In the genomic region with DNA sequence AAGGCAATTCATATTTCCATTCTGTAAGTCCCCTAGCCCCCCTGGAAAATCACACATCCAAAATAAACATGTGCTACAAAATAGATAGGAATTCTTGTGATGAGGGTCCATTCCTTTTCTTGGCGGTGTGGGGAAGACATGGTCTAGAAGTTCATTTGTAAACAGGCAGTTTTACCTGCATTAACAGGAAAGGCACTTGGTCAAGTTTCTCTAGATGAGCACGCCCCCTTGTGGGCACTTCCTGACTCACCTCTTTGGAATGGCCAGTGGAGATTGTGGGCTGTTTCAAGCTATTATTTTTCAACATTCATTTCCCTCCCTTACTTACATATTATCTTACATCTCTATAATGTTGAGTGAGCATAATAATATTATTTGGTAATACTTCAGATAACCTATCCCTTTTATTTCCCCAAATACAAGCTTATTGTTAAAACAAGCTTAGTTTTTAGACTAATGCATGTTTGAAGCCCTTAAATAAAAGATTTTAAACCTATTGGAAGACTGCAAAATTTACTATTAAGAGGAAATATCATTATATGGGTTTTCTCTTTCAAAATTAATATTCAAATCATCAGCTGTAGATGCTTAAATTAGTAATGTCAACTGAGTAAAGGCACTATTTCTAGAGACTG, we compare ENCODE assay signal across 1 cellular context.
TF ChIP-seq lines count a peak whose summit lies in the region.

No MANE protein-coding gene starts in this region.

TF ChIP-seq in HepG2, 621 proteins besides CTCF, POLR2A, EP300 and RAD21 (continued from another document and continues in another):
- TF ChIP-seq MAZ (IDR thresholded peaks at IDR 0.05; ENCODE audit: borderline replicate concordance, low read depth, low read length) (no peak), MAZ (CRISPR knock-in tag; IDR thresholded peaks at IDR 0.05; ENCODE audit: low read depth) (no peak), AGO2 (optimal IDR thresholded peaks at IDR 0.05; ENCODE audit: low read depth, low read length) (no peak), ZMYM4 (CRISPR knock-in tag; IDR thresholded peaks at IDR 0.05) (0 out of 2 replicates have a peak, but pooled peaks have one; percentile 14), THYN1 (CRISPR knock-in tag; IDR thresholded peaks at IDR 0.05; ENCODE audit: borderline replicate concordance, low read depth) (no peak), CCDC6 (CRISPR knock-in tag; IDR thresholded peaks at IDR 0.05) (0 out of 2 replicates have a peak, but pooled peaks have one; percentile 43), ZNF792 (CRISPR knock-in tag; IDR thresholded peaks at IDR 0.05) (0 out of 2 replicates have a peak, but pooled peaks have one; percentile 34), CEBPG (CRISPR knock-in tag; IDR thresholded peaks at IDR 0.05) (0 out of 2 replicates have a peak, but pooled peaks have one; percentile 9), HNRNPL (IDR thresholded peaks at IDR 0.05; ENCODE audit: low read depth, low read length) (no peak), ZNF224 (CRISPR knock-in tag; IDR thresholded peaks at IDR 0.05) (no peak), ZNF331 (CRISPR knock-in tag; IDR thresholded peaks at IDR 0.05) (0 out of 2 replicates have a peak, but pooled peaks have one; percentile 43), TEAD3 (CRISPR knock-in tag; optimal IDR thresholded peaks at IDR 0.05; ENCODE audit: borderline replicate concordance) (peak; percentile 64), FOXA1 (IDR thresholded peaks at IDR 0.05) (no peak), FOXA1 (CRISPR knock-in tag; IDR thresholded peaks at IDR 0.05) (peak; percentile 83), CBX5 (CRISPR knock-in tag; IDR thresholded peaks at IDR 0.05; ENCODE audit: borderline replicate concordance) (no peak), NFKB2 (CRISPR knock-in tag; IDR thresholded peaks at IDR 0.05; ENCODE audit: borderline replicate concordance) (no peak), ZNF607 (CRISPR knock-in tag; IDR thresholded peaks at IDR 0.05; ENCODE audit: borderline replicate concordance) (no peak; the same call in 1 of the 2 replicates), BRCA1 (CRISPR knock-in tag; IDR thresholded peaks at IDR 0.05) (0 out of 2 replicates have a peak, but pooled peaks have one; percentile 44), RARA (CRISPR knock-in tag; IDR thresholded peaks at IDR 0.05) (peak; percentile 30; the same call in 1 of the 2 replicates), MIXL1 (CRISPR knock-in tag; IDR thresholded peaks at IDR 0.05) (peak; percentile 75; the same call in 1 of the 2 replicates), NR2F2 (IDR thresholded peaks at IDR 0.05; ENCODE audit: borderline replicate concordance, low read depth) (no peak)
- TF ChIP-seq, protein P1, sequence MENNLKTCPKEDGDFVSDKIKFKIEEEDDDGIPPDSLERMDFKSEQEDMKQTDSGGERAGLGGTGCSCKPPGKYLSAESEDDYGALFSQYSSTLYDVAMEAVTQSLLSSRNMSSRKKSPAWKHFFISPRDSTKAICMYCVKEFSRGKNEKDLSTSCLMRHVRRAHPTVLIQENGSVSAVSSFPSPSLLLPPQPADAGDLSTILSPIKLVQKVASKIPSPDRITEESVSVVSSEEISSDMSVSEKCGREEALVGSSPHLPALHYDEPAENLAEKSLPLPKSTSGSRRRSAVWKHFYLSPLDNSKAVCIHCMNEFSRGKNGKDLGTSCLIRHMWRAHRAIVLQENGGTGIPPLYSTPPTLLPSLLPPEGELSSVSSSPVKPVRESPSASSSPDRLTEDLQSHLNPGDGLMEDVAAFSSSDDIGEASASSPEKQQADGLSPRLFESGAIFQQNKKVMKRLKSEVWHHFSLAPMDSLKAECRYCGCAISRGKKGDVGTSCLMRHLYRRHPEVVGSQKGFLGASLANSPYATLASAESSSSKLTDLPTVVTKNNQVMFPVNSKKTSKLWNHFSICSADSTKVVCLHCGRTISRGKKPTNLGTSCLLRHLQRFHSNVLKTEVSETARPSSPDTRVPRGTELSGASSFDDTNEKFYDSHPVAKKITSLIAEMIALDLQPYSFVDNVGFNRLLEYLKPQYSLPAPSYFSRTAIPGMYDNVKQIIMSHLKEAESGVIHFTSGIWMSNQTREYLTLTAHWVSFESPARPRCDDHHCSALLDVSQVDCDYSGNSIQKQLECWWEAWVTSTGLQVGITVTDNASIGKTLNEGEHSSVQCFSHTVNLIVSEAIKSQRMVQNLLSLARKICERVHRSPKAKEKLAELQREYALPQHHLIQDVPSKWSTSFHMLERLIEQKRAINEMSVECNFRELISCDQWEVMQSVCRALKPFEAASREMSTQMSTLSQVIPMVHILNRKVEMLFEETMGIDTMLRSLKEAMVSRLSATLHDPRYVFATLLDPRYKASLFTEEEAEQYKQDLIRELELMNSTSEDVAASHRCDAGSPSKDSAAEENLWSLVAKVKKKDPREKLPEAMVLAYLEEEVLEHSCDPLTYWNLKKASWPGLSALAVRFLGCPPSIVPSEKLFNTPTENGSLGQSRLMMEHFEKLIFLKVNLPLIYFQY (CRISPR knock-in tag; IDR thresholded peaks at IDR 0.05; ENCODE audit: borderline replicate concordance), result no peak
- TF ChIP-seq, protein P2, sequence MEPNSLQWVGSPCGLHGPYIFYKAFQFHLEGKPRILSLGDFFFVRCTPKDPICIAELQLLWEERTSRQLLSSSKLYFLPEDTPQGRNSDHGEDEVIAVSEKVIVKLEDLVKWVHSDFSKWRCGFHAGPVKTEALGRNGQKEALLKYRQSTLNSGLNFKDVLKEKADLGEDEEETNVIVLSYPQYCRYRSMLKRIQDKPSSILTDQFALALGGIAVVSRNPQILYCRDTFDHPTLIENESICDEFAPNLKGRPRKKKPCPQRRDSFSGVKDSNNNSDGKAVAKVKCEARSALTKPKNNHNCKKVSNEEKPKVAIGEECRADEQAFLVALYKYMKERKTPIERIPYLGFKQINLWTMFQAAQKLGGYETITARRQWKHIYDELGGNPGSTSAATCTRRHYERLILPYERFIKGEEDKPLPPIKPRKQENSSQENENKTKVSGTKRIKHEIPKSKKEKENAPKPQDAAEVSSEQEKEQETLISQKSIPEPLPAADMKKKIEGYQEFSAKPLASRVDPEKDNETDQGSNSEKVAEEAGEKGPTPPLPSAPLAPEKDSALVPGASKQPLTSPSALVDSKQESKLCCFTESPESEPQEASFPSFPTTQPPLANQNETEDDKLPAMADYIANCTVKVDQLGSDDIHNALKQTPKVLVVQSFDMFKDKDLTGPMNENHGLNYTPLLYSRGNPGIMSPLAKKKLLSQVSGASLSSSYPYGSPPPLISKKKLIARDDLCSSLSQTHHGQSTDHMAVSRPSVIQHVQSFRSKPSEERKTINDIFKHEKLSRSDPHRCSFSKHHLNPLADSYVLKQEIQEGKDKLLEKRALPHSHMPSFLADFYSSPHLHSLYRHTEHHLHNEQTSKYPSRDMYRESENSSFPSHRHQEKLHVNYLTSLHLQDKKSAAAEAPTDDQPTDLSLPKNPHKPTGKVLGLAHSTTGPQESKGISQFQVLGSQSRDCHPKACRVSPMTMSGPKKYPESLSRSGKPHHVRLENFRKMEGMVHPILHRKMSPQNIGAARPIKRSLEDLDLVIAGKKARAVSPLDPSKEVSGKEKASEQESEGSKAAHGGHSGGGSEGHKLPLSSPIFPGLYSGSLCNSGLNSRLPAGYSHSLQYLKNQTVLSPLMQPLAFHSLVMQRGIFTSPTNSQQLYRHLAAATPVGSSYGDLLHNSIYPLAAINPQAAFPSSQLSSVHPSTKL (CRISPR knock-in tag; IDR thresholded peaks at IDR 0.05), result peak; percentile 63
- TF ChIP-seq, protein P3, sequence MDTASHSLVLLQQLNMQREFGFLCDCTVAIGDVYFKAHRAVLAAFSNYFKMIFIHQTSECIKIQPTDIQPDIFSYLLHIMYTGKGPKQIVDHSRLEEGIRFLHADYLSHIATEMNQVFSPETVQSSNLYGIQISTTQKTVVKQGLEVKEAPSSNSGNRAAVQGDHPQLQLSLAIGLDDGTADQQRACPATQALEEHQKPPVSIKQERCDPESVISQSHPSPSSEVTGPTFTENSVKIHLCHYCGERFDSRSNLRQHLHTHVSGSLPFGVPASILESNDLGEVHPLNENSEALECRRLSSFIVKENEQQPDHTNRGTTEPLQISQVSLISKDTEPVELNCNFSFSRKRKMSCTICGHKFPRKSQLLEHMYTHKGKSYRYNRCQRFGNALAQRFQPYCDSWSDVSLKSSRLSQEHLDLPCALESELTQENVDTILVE (CRISPR knock-in tag; IDR thresholded peaks at IDR 0.05), result peak; percentile 79
- TF ChIP-seq, protein P4, sequence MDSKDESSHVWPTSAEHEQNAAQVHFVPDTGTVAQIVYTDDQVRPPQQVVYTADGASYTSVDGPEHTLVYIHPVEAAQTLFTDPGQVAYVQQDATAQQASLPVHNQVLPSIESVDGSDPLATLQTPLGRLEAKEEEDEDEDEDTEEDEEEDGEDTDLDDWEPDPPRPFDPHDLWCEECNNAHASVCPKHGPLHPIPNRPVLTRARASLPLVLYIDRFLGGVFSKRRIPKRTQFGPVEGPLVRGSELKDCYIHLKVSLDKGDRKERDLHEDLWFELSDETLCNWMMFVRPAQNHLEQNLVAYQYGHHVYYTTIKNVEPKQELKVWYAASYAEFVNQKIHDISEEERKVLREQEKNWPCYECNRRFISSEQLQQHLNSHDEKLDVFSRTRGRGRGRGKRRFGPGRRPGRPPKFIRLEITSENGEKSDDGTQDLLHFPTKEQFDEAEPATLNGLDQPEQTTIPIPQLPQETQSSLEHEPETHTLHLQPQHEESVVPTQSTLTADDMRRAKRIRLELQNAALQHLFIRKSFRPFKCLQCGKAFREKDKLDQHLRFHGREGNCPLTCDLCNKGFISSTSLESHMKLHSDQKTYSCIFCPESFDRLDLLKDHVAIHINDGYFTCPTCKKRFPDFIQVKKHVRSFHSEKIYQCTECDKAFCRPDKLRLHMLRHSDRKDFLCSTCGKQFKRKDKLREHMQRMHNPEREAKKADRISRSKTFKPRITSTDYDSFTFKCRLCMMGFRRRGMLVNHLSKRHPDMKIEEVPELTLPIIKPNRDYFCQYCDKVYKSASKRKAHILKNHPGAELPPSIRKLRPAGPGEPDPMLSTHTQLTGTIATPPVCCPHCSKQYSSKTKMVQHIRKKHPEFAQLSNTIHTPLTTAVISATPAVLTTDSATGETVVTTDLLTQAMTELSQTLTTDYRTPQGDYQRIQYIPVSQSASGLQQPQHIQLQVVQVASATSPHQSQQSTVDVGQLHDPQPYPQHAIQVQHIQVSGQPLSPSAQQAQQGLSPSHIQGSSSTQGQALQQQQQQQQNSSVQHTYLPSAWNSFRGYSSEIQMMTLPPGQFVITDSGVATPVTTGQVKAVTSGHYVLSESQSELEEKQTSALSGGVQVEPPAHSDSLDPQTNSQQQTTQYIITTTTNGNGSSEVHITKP (CRISPR knock-in tag; IDR thresholded peaks at IDR 0.05; ENCODE audit: low read depth), result peak; percentile 39; the same call in 1 of the 2 replicates
- TF ChIP-seq, protein P5, sequence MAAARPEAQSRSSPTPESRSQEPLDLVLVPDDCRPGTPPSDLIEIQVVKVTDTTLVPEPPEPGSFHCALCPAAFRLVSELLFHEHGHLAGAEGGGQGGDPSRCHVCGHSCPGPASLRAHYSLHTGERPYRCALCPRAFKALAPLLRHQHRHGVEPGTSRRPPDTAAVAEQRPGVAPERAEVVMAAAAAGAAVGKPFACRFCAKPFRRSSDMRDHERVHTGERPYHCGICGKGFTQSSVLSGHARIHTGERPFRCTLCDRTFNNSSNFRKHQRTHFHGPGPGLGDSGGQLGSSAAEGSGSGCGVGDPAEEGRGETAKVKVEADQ (CRISPR knock-in tag; IDR thresholded peaks at IDR 0.05; ENCODE audit: borderline replicate concordance), result no peak; the same call in 1 of the 2 replicates
- TF ChIP-seq, protein P6, sequence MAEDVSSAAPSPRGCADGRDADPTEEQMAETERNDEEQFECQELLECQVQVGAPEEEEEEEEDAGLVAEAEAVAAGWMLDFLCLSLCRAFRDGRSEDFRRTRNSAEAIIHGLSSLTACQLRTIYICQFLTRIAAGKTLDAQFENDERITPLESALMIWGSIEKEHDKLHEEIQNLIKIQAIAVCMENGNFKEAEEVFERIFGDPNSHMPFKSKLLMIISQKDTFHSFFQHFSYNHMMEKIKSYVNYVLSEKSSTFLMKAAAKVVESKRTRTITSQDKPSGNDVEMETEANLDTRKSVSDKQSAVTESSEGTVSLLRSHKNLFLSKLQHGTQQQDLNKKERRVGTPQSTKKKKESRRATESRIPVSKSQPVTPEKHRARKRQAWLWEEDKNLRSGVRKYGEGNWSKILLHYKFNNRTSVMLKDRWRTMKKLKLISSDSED (CRISPR knock-in tag; IDR thresholded peaks at IDR 0.05), result no peak
- TF ChIP-seq, protein P7, sequence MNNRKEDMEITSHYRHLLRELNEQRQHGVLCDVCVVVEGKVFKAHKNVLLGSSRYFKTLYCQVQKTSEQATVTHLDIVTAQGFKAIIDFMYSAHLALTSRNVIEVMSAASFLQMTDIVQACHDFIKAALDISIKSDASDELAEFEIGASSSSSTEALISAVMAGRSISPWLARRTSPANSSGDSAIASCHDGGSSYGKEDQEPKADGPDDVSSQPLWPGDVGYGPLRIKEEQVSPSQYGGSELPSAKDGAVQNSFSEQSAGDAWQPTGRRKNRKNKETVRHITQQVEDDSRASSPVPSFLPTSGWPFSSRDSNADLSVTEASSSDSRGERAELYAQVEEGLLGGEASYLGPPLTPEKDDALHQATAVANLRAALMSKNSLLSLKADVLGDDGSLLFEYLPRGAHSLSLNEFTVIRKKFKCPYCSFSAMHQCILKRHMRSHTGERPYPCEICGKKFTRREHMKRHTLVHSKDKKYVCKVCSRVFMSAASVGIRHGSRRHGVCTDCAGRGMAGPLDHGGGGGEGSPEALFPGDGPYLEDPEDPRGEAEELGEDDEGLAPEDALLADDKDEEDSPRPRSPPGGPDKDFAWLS (CRISPR knock-in tag; IDR thresholded peaks at IDR 0.05; ENCODE audit: borderline replicate concordance), result no peak
- TF ChIP-seq, protein P8, sequence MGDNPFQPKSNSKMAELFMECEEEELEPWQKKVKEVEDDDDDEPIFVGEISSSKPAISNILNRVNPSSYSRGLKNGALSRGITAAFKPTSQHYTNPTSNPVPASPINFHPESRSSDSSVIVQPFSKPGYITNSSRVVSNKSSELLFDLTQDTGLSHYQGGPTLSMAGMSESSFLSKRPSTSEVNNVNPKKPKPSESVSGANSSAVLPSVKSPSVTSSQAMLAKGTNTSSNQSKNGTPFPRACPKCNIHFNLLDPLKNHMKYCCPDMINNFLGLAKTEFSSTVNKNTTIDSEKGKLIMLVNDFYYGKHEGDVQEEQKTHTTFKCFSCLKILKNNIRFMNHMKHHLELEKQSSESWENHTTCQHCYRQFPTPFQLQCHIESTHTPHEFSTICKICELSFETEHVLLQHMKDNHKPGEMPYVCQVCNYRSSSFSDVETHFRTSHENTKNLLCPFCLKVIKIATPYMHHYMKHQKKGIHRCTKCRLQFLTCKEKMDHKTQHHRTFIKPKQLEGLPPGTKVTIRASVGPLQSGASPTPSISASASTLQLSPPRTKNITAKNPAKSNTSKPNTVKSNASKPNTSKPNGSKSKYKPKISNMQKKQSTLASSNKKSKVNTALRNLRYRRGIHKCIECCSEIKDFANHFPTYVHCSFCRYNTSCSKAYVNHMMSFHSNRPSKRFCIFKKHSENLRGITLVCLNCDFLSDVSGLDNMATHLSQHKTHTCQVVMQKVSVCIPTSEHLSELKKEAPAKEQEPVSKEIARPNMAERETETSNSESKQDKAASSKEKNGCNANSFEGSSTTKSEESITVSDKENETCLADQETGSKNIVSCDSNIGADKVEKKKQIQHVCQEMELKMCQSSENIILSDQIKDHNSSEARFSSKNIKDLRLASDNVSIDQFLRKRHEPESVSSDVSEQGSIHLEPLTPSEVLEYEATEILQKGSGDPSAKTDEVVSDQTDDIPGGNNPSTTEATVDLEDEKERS (CRISPR knock-in tag; IDR thresholded peaks at IDR 0.05), result no peak
